9 cellular contexts compared by ENCODE assay signal in the genomic region with DNA sequence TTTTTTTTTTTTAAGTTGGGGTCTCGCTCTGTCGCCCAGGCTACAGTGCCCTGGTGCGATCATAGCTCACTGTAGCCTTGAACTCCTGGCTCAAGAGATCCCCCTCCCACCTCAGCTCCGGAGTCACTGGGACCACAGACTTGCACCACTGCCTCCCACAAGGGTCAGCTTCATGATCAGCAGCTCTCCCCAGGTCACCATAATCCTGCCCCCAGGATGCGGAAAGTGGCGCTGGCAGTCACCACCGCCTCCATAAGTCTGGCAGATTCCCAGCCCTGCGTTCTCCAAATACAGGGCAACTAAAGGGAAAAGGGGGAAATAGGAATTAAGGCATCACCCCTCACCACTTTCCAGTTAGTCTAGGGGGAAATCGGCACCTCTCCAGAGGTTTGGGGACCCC. TPM values are rescaled to one million over a fixed set of nuclear protein-coding genes. Genes with fewer than 3 reads are reported as not detected.
DNase-seq lines count a peak whose midpoint lies in the region; ATAC-seq and TF ChIP-seq lines count a peak whose summit lies in the region.
"Had no signal": no experiment of that assay in that cellular context is flagged by ENCODE, and none has a peak within 500 bp of the region (broad histone marks: within the 10 kb centered on the region; RNA-seq: fewer than 3 reads in every experiment).

No MANE protein-coding gene starts in this region.

- CTCF ChIA-PET in activated CD4-positive, alpha-beta T cell treated with anti-CD3 and anti-CD28 coated beads, Interleukin-2, amount 10 ng/mL, durations not matched to agents 7 days and 5 days (lab: Charles Lee): interaction anchor here (0.6 to 1.7 kb wide), 7 partner anchors 19 to 307 kb away, joined by 3 to 7 read pairs (median 5); no protein-coding TSS in a partner anchor

- H3K36me3 ChIP-seq in lower lobe of right lung (no peaks in the 10 kb centered on the region), thyroid gland (no peaks in the 10 kb centered on the region)

- TF ChIP-seq POLR2A in thyroid gland (IDR thresholded peaks at IDR 0.05): no peak

- no peaks in the 10 kb centered on the region for H3K9me3 ChIP-seq in lower lobe of right lung
- H3K9me3 ChIP-seq in thyroid gland: no peaks in the 10 kb centered on the region

- H3K4me1 ChIP-seq in lower lobe of right lung: peaks cover 80% of the 10 kb centered on the region
- H3K4me1 ChIP-seq in thyroid gland: peaks cover 30 to 73% of the 10 kb centered on the region in 2 donors

- DNase-seq in activated CD4-positive, alpha-beta T cell treated with anti-CD3 and anti-CD28 coated beads, Interleukin-2, amount 10 ng/mL, durations not matched to agents 7 days and 5 days: no peak
- no peak for DNase-seq in activated CD4-positive, alpha-beta T cell treated with anti-CD3 and anti-CD28 coated beads for 1 hour
- DNase-seq in lower lobe of right lung (no peak), thyroid gland (no peak)
- DNase-seq in stimulated activated CD4-positive, alpha-beta T cell treated with anti-CD3 and anti-CD28 coated beads, Interleukin-12 subunit alpha, Interleukin-12 subunit beta, amount 100 ng/mL, for 4 hours: no peak

- H3K27me3 Mint-ChIP-seq in activated CD4-positive, alpha-beta T cell treated with anti-CD3 and anti-CD28 coated beads, Interleukin-2, amount 10 ng/mL, durations not matched to agents 7 days and 5 days: no peaks in the 10 kb centered on the region

- no peaks in the 10 kb centered on the region for H3K36me3 Mint-ChIP-seq in activated CD4-positive, alpha-beta T cell treated with anti-CD3 and anti-CD28 coated beads, Interleukin-2, amount 10 ng/mL, durations not matched to agents 7 days and 5 days (ENCODE audit: low read depth)

- intact Hi-C loops in lower lobe of right lung (cut with DNase I): no loop called here
- intact Hi-C loops in thyroid gland (cut with DNase I): loop anchor here (10.0 kb wide), 1 partner anchor 103 kb away; a partner anchor contains a TSS

- peak overlapping the region; percentile 41 for H3K4me3 ChIP-seq in lower lobe of right lung
- H3K4me3 ChIP-seq in thyroid gland (replicated peaks in 1 of 3): no peak overlapping the region

- H3K27ac ChIP-seq in adipose tissue (ENCODE audit: low read depth, low read length) (peak overlapping the region; percentile 28), lower lobe of right lung (peak overlapping the region; percentile 87), thyroid gland (peak overlapping the region in 2 of 3 donors; percentile 83 to 87)

- no peaks in the 10 kb centered on the region for H3K9me3 Mint-ChIP-seq in activated CD4-positive, alpha-beta T cell treated with anti-CD3 and anti-CD28 coated beads, Interleukin-2, amount 10 ng/mL, durations not matched to agents 7 days and 5 days

- no peak overlapping the region for H3K27ac Mint-ChIP-seq in activated CD4-positive, alpha-beta T cell treated with anti-CD3 and anti-CD28 coated beads, Interleukin-2, amount 10 ng/mL, durations not matched to agents 7 days and 5 days

- H3K4me3 Mint-ChIP-seq in activated CD4-positive, alpha-beta T cell treated with anti-CD3 and anti-CD28 coated beads, Interleukin-2, amount 10 ng/mL, durations not matched to agents 7 days and 5 days: peak overlapping the region; percentile 70

- peaks cover 82% of the 10 kb centered on the region for H3K4me1 Mint-ChIP-seq in activated CD4-positive, alpha-beta T cell treated with anti-CD3 and anti-CD28 coated beads, Interleukin-2, amount 10 ng/mL, durations not matched to agents 7 days and 5 days

- TF ChIP-seq CTCF in lower lobe of right lung (IDR thresholded peaks at IDR 0.05) (no peak), thyroid gland (IDR thresholded peaks at IDR 0.05) (no peak)

- no peaks in the 10 kb centered on the region for H3K27me3 ChIP-seq in lower lobe of right lung (ENCODE audit: low read depth)
- H3K27me3 ChIP-seq in thyroid gland: no peaks in the 10 kb centered on the region

- ATAC-seq in lower lobe of right lung (no peak), HG03378 (IDR thresholded peaks at IDR 0.05; ENCODE audit: unreplicated experiment) (no peak), HG03175 (IDR thresholded peaks at IDR 0.05; ENCODE audit: unreplicated experiment) (no peak)

- POLR2A ChIA-PET in activated CD4-positive, alpha-beta T cell treated with anti-CD3 and anti-CD28 coated beads, Interleukin-2, amount 10 ng/mL, durations not matched to agents 7 days and 5 days (lab: Charles Lee): no interaction called here

- 83 to 87% (median 85%) methylated on average over 9 of the region's 9 CpGs for WGBS in adipose tissue, 3 donors
- WGBS in thyroid gland, 2 donors: 82 to 90% methylated on average over 9 of the region's 9 CpGs

RNA-seq across cellular contexts. Expression of a gene that starts 5.2 kb away (rescaled TPM):
- 10 to 100 TPM; 47.2 to 50.5 TPM for total RNA-seq in activated CD4-positive, alpha-beta T cell treated with anti-CD3 and anti-CD28 coated beads, Interleukin-2, amount 10 ng/mL, durations not matched to agents 7 days and 5 days
- polyA plus RNA-seq in adipose tissue: 10 to 100 TPM in 2 of 3 donors, 1 to 10 TPM in 1; 7.7 to 71.1 (median 63.3) TPM
- total RNA-seq in lower lobe of right lung (27.7 TPM), thyroid gland (10 to 100 TPM in 3 of 4 donors, 1 to 10 TPM in 1; 9.2 to 29.3 (median 20.0) TPM)

RNA-seq across cellular contexts. Expression of a gene that starts 26.2 kb away (rescaled TPM):
- total RNA-seq in activated CD4-positive, alpha-beta T cell treated with anti-CD3 and anti-CD28 coated beads, Interleukin-2, amount 10 ng/mL, durations not matched to agents 7 days and 5 days: under 1 TPM; 0.22 to 0.27 TPM
- 10 to 100 TPM in 1 of 3 donors, under 1 TPM in 1, not detected in 1; 0.12 to 12.5 TPM for polyA plus RNA-seq in adipose tissue
- 0.27 TPM for total RNA-seq in lower lobe of right lung
- total RNA-seq in thyroid gland: under 1 TPM in 1 of 4 donors, not detected in 3; 0.40 TPM
- total RNA-seq: bronchial epithelial cell had no signal

Comparison
In these comparisons a context has a peak if more than half of its experiments do, and no peak if none do; other contexts are left out.
1. H3K27ac ChIP-seq: peak in every context shown above with its lines; median percentile 87 in lower lobe of right lung; 85 in thyroid gland; 28 in adipose tissue.